Comparison of ENCODE assay signal across 18 cellular contexts in genomic region chr1:31433396-31433930, GRCh38.
"Had no signal": no experiment of that assay in that cellular context is flagged by ENCODE, and none has a peak within 500 bp of the region (broad histone marks: within the 10 kb centered on the region; RNA-seq: fewer than 3 reads in every experiment).

No MANE protein-coding gene starts in this region.

- H3K36me3 ChIP-seq: adrenal gland, ascending aorta, brain microvascular endothelial cell, thyroid gland had no signal

- H3K27ac ChIP-seq: adrenal gland, ascending aorta, brain microvascular endothelial cell, foreskin keratinocyte, spleen, thyroid gland had no signal

- H3K36me3 Mint-ChIP-seq: activated naive CD8-positive, alpha-beta T cell; naive B cell had no signal

- H3K4me1 Mint-ChIP-seq: activated CD4-positive, alpha-beta T cell treated with anti-CD3 and anti-CD28 coated beads for 36 hours; activated T-helper 17 cell treated with anti-CD3 and anti-CD28 coated beads, Interleukin-2, amount 50 U/mL, for 72 hours had no signal

- H3K27me3 Mint-ChIP-seq: activated B cell treated with CpG ODN at 0.5 μM for 24 hours; activated CD4-positive, alpha-beta T cell treated with anti-CD3 and anti-CD28 coated beads for 36 hours; activated naive CD8-positive, alpha-beta T cell; naive B cell had no signal

- H3K4me1 ChIP-seq: adrenal gland, ascending aorta, foreskin keratinocyte, spleen, thyroid gland had no signal

- H3K9me3 ChIP-seq: adrenal gland, ascending aorta, spleen, thyroid gland had no signal

- H3K27me3 ChIP-seq: adrenal gland, ascending aorta, brain microvascular endothelial cell, foreskin keratinocyte, spleen, thyroid gland had no signal

- H3K4me3 ChIP-seq: adrenal gland, ascending aorta, lung, spleen, thyroid gland had no signal

- ATAC-seq: activated CD4-positive, alpha-beta T cell treated with anti-CD3 and anti-CD28 coated beads for 36 hours; activated T-helper 17 cell treated with anti-CD3 and anti-CD28 coated beads, Interleukin-2, amount 50 U/mL, for 72 hours; foreskin keratinocyte; T-helper 17 cell had no signal

- DNase-seq: activated B cell treated with CpG ODN at 0.5 μM for 24 hours; activated CD4-positive, alpha-beta T cell treated with anti-CD3 and anti-CD28 coated beads for 36 hours; activated CD4-positive, alpha-beta T cell treated with anti-CD3 and anti-CD28 coated beads, Interleukin-2, amount 50 U/mL, for 48 hours; brain microvascular endothelial cell; effector CD4-positive, alpha-beta T cell; naive B cell; stimulated activated CD4-positive, alpha-beta T cell treated with anti-CD3 and anti-CD28 coated beads, Interleukin-4, amount 100 ng/mL, for 1 hour; stimulated activated naive CD8-positive, alpha-beta T cell treated with anti-CD3 and anti-CD28 coated beads, Interleukin-15, Interleukin-2, amounts not matched to agents 100 U/mL and 50 U/mL, for 24 hours; T-helper 17 cell; thyroid gland had no signal

- H3K9me3 Mint-ChIP-seq: activated B cell treated with CpG ODN at 0.5 μM for 24 hours; activated T-helper 17 cell treated with anti-CD3 and anti-CD28 coated beads, Interleukin-2, amount 50 U/mL, for 72 hours; dendritic cell treated with granulocyte-macrophage colony-stimulating factor and Interleukin-4, amounts not matched to agents 40 ng/mL and 50 ng/mL, for 4 days; naive B cell had no signal

- H3K27ac Mint-ChIP-seq: activated B cell treated with CpG ODN at 0.5 μM for 24 hours; activated CD4-positive, alpha-beta T cell treated with anti-CD3 and anti-CD28 coated beads for 36 hours; activated naive CD8-positive, alpha-beta T cell; activated T-helper 17 cell treated with anti-CD3 and anti-CD28 coated beads, Interleukin-2, amount 50 U/mL, for 72 hours; dendritic cell treated with granulocyte-macrophage colony-stimulating factor and Interleukin-4, amounts not matched to agents 40 ng/mL and 50 ng/mL, for 4 days; T-helper 17 cell had no signal

- H3K4me3 Mint-ChIP-seq: activated CD4-positive, alpha-beta T cell treated with anti-CD3 and anti-CD28 coated beads for 36 hours; activated naive CD8-positive, alpha-beta T cell; activated T-helper 17 cell treated with anti-CD3 and anti-CD28 coated beads, Interleukin-2, amount 50 U/mL, for 72 hours; dendritic cell treated with granulocyte-macrophage colony-stimulating factor and Interleukin-4, amounts not matched to agents 40 ng/mL and 50 ng/mL, for 4 days; T-helper 17 cell had no signal
